8 cellular contexts compared by ENCODE assay signal in the genomic region with DNA sequence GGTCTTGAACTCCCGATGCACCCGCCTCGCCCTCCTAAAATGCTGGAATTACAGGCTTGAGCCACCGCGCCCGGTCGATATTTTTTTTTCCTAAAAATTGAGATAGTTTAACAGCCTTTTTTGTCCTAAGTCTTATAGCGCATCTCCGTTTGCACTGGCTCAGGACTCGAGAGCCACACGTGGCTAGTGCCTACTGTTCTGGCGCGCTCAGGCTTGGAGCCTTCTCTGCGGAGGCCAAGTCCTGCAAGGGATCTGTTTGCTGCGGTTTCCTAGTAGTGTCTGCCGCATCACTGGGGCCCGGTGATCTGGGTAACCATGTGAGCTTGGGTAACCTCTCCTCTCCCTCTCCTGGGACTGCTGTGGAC. TPM values are rescaled to one million over a fixed set of nuclear protein-coding genes. Genes with fewer than 3 reads are reported as not detected.
A peak's percentile ranks its signal among the peaks of the same experiment; 100 is the strongest.
DNase-seq lines count a peak whose midpoint lies in the region; ATAC-seq and TF ChIP-seq lines count a peak whose summit lies in the region.

No MANE protein-coding gene starts in this region.

- peak; percentile 89 for DNase-seq in NCI-H1092 (lab: John Stamatoyannopoulos, UW)
- no peak for DNase-seq in NCI-H1092 treated with DMSO at 0.1 percent for 48 hours (lab: John Stamatoyannopoulos, UW)
- DNase-seq in glutamatergic neuron = peak; percentile 34
- no peak for DNase-seq in sigmoid colon
- no peak for DNase-seq in SW 1271 (lab: John Stamatoyannopoulos, UW)

- WGBS in sigmoid colon, 2 donors = 61 to 64% methylated on average over 17 of the region's 17 CpGs

- TF ChIP-seq POLR2A in sigmoid colon (IDR thresholded peaks at IDR 0.05) = no peak

- H3K9me3 ChIP-seq in sigmoid colon = no peaks in the 10 kb centered on the region

- H3K27ac ChIP-seq in VCaP (peak overlapping the region; percentile 87), sigmoid colon (peak overlapping the region; percentile 93 to 98 (median 97))

- peak overlapping the region; percentile 81 for H3K4me3 Mint-ChIP-seq in glutamatergic neuron (ENCODE audit: unreplicated experiment)

- peaks cover 4% of the 10 kb centered on the region for H3K27me3 Mint-ChIP-seq in glutamatergic neuron (ENCODE audit: unreplicated experiment)

- peaks cover 0 to 53% (median 44%) of the 10 kb centered on the region in 4 donors for H3K4me1 ChIP-seq in sigmoid colon

- peaks cover 1% of the 10 kb centered on the region for H3K9me3 Mint-ChIP-seq in glutamatergic neuron (ENCODE audit: unreplicated experiment)

- no peaks in the 10 kb centered on the region for H3K36me3 Mint-ChIP-seq in glutamatergic neuron (ENCODE audit: unreplicated experiment)

- no peak for TF ChIP-seq CTCF in VCaP (conservative IDR thresholded peaks at IDR 0.05)
- no peak for TF ChIP-seq CTCF in glutamatergic neuron (IDR thresholded peaks at IDR 0.05; ENCODE audit: partially characterized antibody, unreplicated experiment)
- no peak for TF ChIP-seq CTCF in sigmoid colon (IDR thresholded peaks at IDR 0.05)

- H3K27ac Mint-ChIP-seq in glutamatergic neuron (ENCODE audit: unreplicated experiment) = peak overlapping the region; percentile 83

- H3K4me3 ChIP-seq in sigmoid colon = peak overlapping the region; percentile 71 to 98 (median 82)

- H3K27me3 ChIP-seq in sigmoid colon = no peaks in the 10 kb centered on the region

- intact Hi-C loops in sigmoid colon (cut with DNase I) = loop anchor here (5.0 kb wide), 1 partner anchor 37 kb away; no protein-coding TSS in a partner anchor

- no peak for ATAC-seq in GM18909 (IDR thresholded peaks at IDR 0.05; ENCODE audit: poor library complexity, unreplicated experiment)
- no peak for ATAC-seq in GM19328 (IDR thresholded peaks at IDR 0.05; ENCODE audit: unreplicated experiment)

- peaks cover 8 to 51% (median 27%) of the 10 kb centered on the region in 4 donors for H3K36me3 ChIP-seq in sigmoid colon

- TF ChIP-seq EP300 in sigmoid colon (IDR thresholded peaks at IDR 0.05) = no peak

- H3K4me1 Mint-ChIP-seq in glutamatergic neuron (ENCODE audit: low read depth, unreplicated experiment) = peaks cover 11% of the 10 kb centered on the region

RNA-seq across cellular contexts. Expression of gene MFN2, which starts 0.8 kb away (rescaled TPM):
- total RNA-seq in glutamatergic neuron (ENCODE audit: unreplicated experiment) = 61.9 TPM
- 100 to 1,000 TPM in 2 of 4 donors, 10 to 100 TPM in 2; 83.9 to 121 (median 96.9) TPM for total RNA-seq in sigmoid colon
- polyA plus RNA-seq in sigmoid colon = 10 to 100 TPM; 33.0 to 61.5 (median 58.0) TPM

RNA-seq across cellular contexts. Expression of gene MIIP, which starts 39.9 kb away (rescaled TPM):
- total RNA-seq in glutamatergic neuron (ENCODE audit: unreplicated experiment) (62.3 TPM), sigmoid colon (10 to 100 TPM; 23.7 to 31.2 (median 27.4) TPM)
- polyA plus RNA-seq in sigmoid colon = 10 to 100 TPM; 12.7 to 32.6 (median 18.0) TPM

RNA-seq across cellular contexts. Expression of gene PLOD1, which starts 44.9 kb away (rescaled TPM):
- 113 TPM for total RNA-seq in glutamatergic neuron (ENCODE audit: unreplicated experiment)
- 10 to 100 TPM; 41.1 to 76.2 (median 51.0) TPM for total RNA-seq in sigmoid colon
- polyA plus RNA-seq in sigmoid colon = 10 to 100 TPM in 2 of 3 donors, 1 to 10 TPM in 1; 5.4 to 40.9 (median 16.2) TPM

RNA-seq across cellular contexts. Expression of gene KIAA2013, which starts 53.2 kb away (rescaled TPM):
- 35.7 TPM for total RNA-seq in glutamatergic neuron (ENCODE audit: unreplicated experiment)
- total RNA-seq in sigmoid colon = 10 to 100 TPM; 46.6 to 86.7 (median 66.6) TPM
- polyA plus RNA-seq in sigmoid colon = 10 to 100 TPM; 26.4 to 61.2 (median 28.9) TPM

Comparison
In these comparisons a context has a peak if more than half of its experiments do, and no peak if none do; other contexts are left out.
1. DNase-seq: peak in NCI-H1092 (single experiment) and glutamatergic neuron (single experiment); none in NCI-H1092 treated with DMSO at 0.1 percent for 48 hours (single experiment), sigmoid colon (single experiment) and SW 1271 (0 of 2).